ENCODE assay signal across 27 cellular contexts in the genomic region with DNA sequence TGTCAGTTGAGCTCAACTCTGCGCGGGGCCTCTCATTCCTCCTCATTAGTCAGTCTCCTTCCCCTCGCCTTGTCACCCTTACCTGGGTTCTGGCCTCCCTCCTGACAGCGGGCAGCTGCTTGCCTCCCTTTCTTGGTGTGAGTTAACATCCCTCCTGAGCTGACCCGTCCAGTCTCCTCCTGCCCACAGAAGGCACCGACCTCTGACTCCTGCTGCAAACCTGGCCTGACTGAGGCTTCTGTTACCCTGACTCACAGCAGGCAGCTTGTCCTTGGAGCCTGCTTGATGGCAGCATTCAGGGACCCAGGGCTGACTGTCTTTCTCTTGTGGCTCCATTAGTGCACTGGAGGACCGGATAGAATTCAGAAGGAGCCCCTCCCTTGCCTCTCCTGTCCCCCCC. TPM values are rescaled to one million over a fixed set of nuclear protein-coding genes. Genes with fewer than 3 reads are reported as not detected.
DNase-seq lines count a peak whose midpoint lies in the region; ATAC-seq and TF ChIP-seq lines count a peak whose summit lies in the region.
"Had no signal": no experiment of that assay in that cellular context is flagged by ENCODE, and none has a peak within 500 bp of the region (broad histone marks: within the 10 kb centered on the region; RNA-seq: fewer than 3 reads in every experiment).

No MANE protein-coding gene starts in this region.

- no peak for TF ChIP-seq CTCF in chondrocyte (IDR thresholded peaks at IDR 0.05)
- no peak for TF ChIP-seq CTCF in neural progenitor cell (IDR thresholded peaks at IDR 0.05)

- H3K36me3 Mint-ChIP-seq in chondrocyte (ENCODE audit: low read depth) (no peaks in the 10 kb centered on the region), neural progenitor cell (no peaks in the 10 kb centered on the region)
- H3K36me3 Mint-ChIP-seq in stimulated activated effector memory CD8-positive, alpha-beta T cell treated with anti-CD3 and anti-CD28 coated beads, Interleukin-12 subunit alpha, Interleukin-12 subunit beta, amount 100 ng/mL, for 72 hours: no peaks in the 10 kb centered on the region
- H3K36me3 Mint-ChIP-seq in T-helper 2 cell treated with Interferon-gamma antibody and Interleukin-4, amounts not matched to agents 5 μg/mL and 100 μg/mL, for 36 hours (ENCODE audit: low read depth): no peaks in the 10 kb centered on the region

- peak in 2 of 3 experiments; percentile 23 to 70 for DNase-seq in NCI-H1417 (lab: John Stamatoyannopoulos, UW)
- no peak for DNase-seq in NCI-H1417 treated with DMSO at 0.1 percent for 48 hours (lab: John Stamatoyannopoulos, UW)
- peak; percentile 55 for DNase-seq in chondrocyte (ENCODE audit: low spot score)
- DNase-seq in neural progenitor cell (ENCODE audit: low spot score): no peak
- no peak for DNase-seq in stimulated activated effector memory CD8-positive, alpha-beta T cell treated with anti-CD3 and anti-CD28 coated beads, Interleukin-12 subunit alpha, Interleukin-12 subunit beta, amount 100 ng/mL, for 72 hours (ENCODE audit: low spot score in 2 of 2)
- DNase-seq in EL: no peak
- no peak for DNase-seq in T-helper 2 cell treated with Interferon-gamma antibody and Interleukin-4, amounts not matched to agents 5 μg/mL and 100 μg/mL, for 36 hours (ENCODE audit: low spot score)
- DNase-seq in HuH-7 (ENCODE audit: low spot score): no peak
- DNase-seq: ACHN; CD4-positive, alpha-beta T cell; COR-L47; DMS79; H7; KG1; NCI-H1105; NCI-H1694; NCI-H2081; NCI-H774; NK-92 treated with Interleukin-12 subunit alpha and Interleukin-12 subunit beta, amount 100 ng/mL, for 24 hours; Peyer's patch had no signal

- H3K36me3 ChIP-seq in neural progenitor cell: no peaks in the 10 kb centered on the region
- H3K36me3 ChIP-seq: BLaER1, Peyer's patch had no signal

- H3K4me3 ChIP-seq in neural progenitor cell: no peak overlapping the region
- H3K4me3 ChIP-seq: BLaER1, GM12878, Peyer's patch had no signal

- no peaks in the 10 kb centered on the region for H3K79me2 ChIP-seq in neural progenitor cell (ENCODE audit: low read depth)

- H2AFZ ChIP-seq in neural progenitor cell (replicated peaks): no peak overlapping the region

- H3K4me3 Mint-ChIP-seq in chondrocyte (ENCODE audit: unreplicated experiment) (no peak overlapping the region), neural progenitor cell (no peak overlapping the region)
- H3K4me3 Mint-ChIP-seq in stimulated activated effector memory CD8-positive, alpha-beta T cell treated with anti-CD3 and anti-CD28 coated beads, Interleukin-12 subunit alpha, Interleukin-12 subunit beta, amount 100 ng/mL, for 72 hours: no peak overlapping the region
- H3K4me3 Mint-ChIP-seq in T-helper 2 cell treated with Interferon-gamma antibody and Interleukin-4, amounts not matched to agents 5 μg/mL and 100 μg/mL, for 36 hours: no peak overlapping the region
- H3K4me3 Mint-ChIP-seq: CD4-positive, alpha-beta T cell had no signal

- peaks cover 22% of the 10 kb centered on the region for H3K4me1 Mint-ChIP-seq in chondrocyte (ENCODE audit: low read depth)
- H3K4me1 Mint-ChIP-seq in neural progenitor cell: peaks cover 61% of the 10 kb centered on the region
- H3K4me1 Mint-ChIP-seq in stimulated activated effector memory CD8-positive, alpha-beta T cell treated with anti-CD3 and anti-CD28 coated beads, Interleukin-12 subunit alpha, Interleukin-12 subunit beta, amount 100 ng/mL, for 72 hours: no peaks in the 10 kb centered on the region
- no peaks in the 10 kb centered on the region for H3K4me1 Mint-ChIP-seq in T-helper 2 cell treated with Interferon-gamma antibody and Interleukin-4, amounts not matched to agents 5 μg/mL and 100 μg/mL, for 36 hours (ENCODE audit: low read depth)

- H3K4me2 ChIP-seq in neural progenitor cell: no peak overlapping the region
- H3K4me2 ChIP-seq: BLaER1 had no signal

- H3K27me3 ChIP-seq in neural progenitor cell: peaks cover 21% of the 10 kb centered on the region
- H3K27me3 ChIP-seq: BLaER1, Peyer's patch had no signal

- H3F3A ChIP-seq in neural progenitor cell (ENCODE audit: low read depth): peaks cover 4% of the 10 kb centered on the region

- no peak overlapping the region for H3K9ac ChIP-seq in neural progenitor cell
- H3K9ac ChIP-seq: BLaER1 had no signal

- H3K4me1 ChIP-seq in neural progenitor cell: peaks cover 14% of the 10 kb centered on the region
- H3K4me1 ChIP-seq: Peyer's patch had no signal

- H3K27ac Mint-ChIP-seq in chondrocyte (ENCODE audit: unreplicated experiment): no peak overlapping the region
- H3K27ac Mint-ChIP-seq in neural progenitor cell: peak overlapping the region; percentile 82
- H3K27ac Mint-ChIP-seq in stimulated activated effector memory CD8-positive, alpha-beta T cell treated with anti-CD3 and anti-CD28 coated beads, Interleukin-12 subunit alpha, Interleukin-12 subunit beta, amount 100 ng/mL, for 72 hours: no peak overlapping the region
- H3K27ac Mint-ChIP-seq in T-helper 2 cell treated with Interferon-gamma antibody and Interleukin-4, amounts not matched to agents 5 μg/mL and 100 μg/mL, for 36 hours: no peak overlapping the region
- H3K27ac Mint-ChIP-seq: CD4-positive, alpha-beta T cell had no signal

- no peak overlapping the region for H3K27ac ChIP-seq in neural progenitor cell
- H3K27ac ChIP-seq: 22Rv1, BLaER1, HL-60, Peyer's patch had no signal

- ATAC-seq in stimulated activated effector memory CD8-positive, alpha-beta T cell treated with anti-CD3 and anti-CD28 coated beads, Interleukin-12 subunit alpha, Interleukin-12 subunit beta, amount 100 ng/mL, for 72 hours: peak; percentile 5
- ATAC-seq: GM12878, SK-N-SH treated with all-trans-retinoic acid at 6 μM for 48 hours had no signal

- no peaks in the 10 kb centered on the region for H3K9me3 ChIP-seq in neural progenitor cell (ENCODE audit: low read depth)
- H3K9me3 ChIP-seq: BLaER1, Peyer's patch had no signal

- H3K27me3 Mint-ChIP-seq in chondrocyte (ENCODE audit: low read depth) (peaks cover 9% of the 10 kb centered on the region), neural progenitor cell (ENCODE audit: insufficient read depth, low read depth) (peaks cover 29% of the 10 kb centered on the region)
- peaks cover 8% of the 10 kb centered on the region for H3K27me3 Mint-ChIP-seq in T-helper 2 cell treated with Interferon-gamma antibody and Interleukin-4, amounts not matched to agents 5 μg/mL and 100 μg/mL, for 36 hours (ENCODE audit: low read depth)

- H3K9me3 Mint-ChIP-seq in chondrocyte (ENCODE audit: low read depth) (no peaks in the 10 kb centered on the region), neural progenitor cell (no peaks in the 10 kb centered on the region)
- H3K9me3 Mint-ChIP-seq in stimulated activated effector memory CD8-positive, alpha-beta T cell treated with anti-CD3 and anti-CD28 coated beads, Interleukin-12 subunit alpha, Interleukin-12 subunit beta, amount 100 ng/mL, for 72 hours: no peaks in the 10 kb centered on the region
- no peaks in the 10 kb centered on the region for H3K9me3 Mint-ChIP-seq in T-helper 2 cell treated with Interferon-gamma antibody and Interleukin-4, amounts not matched to agents 5 μg/mL and 100 μg/mL, for 36 hours
- H3K9me3 Mint-ChIP-seq: CD4-positive, alpha-beta T cell had no signal

- H4K20me1 ChIP-seq in neural progenitor cell (ENCODE audit: low read depth): peaks cover 4% of the 10 kb centered on the region
- H4K20me1 ChIP-seq: BLaER1 had no signal

RNA-seq across cellular contexts. Expression of a gene that starts 45.3 kb away (rescaled TPM):
- total RNA-seq in chondrocyte: 0.37 to 0.51 TPM (median 0.49 TPM) in 3 replicates
- total RNA-seq in neural progenitor cell (ENCODE audit: low replicate concordance): 0.36 and 0.68 TPM in 2 replicates
- total RNA-seq: CD4-positive, alpha-beta T cell; HT-29; NCI-H460 had no signal

Comparison
In these comparisons a context has a peak if more than half of its experiments do, and no peak if none do; other contexts are left out.
1. DNase-seq: peak in NCI-H1417 (2 of 3) and chondrocyte (single experiment); none in NCI-H1417 treated with DMSO at 0.1 percent for 48 hours (single experiment), neural progenitor cell (single experiment), stimulated activated effector memory CD8-positive, alpha-beta T cell treated with anti-CD3 and anti-CD28 coated beads, Interleukin-12 subunit alpha, Interleukin-12 subunit beta, amount 100 ng/mL, for 72 hours (0 of 2), EL (single experiment), T-helper 2 cell treated with Interferon-gamma antibody and Interleukin-4, amounts not matched to agents 5 μg/mL and 100 μg/mL, for 36 hours (single experiment) and HuH-7 (single experiment).